ENCODE assay signal across 8 cellular contexts in the genomic region with DNA sequence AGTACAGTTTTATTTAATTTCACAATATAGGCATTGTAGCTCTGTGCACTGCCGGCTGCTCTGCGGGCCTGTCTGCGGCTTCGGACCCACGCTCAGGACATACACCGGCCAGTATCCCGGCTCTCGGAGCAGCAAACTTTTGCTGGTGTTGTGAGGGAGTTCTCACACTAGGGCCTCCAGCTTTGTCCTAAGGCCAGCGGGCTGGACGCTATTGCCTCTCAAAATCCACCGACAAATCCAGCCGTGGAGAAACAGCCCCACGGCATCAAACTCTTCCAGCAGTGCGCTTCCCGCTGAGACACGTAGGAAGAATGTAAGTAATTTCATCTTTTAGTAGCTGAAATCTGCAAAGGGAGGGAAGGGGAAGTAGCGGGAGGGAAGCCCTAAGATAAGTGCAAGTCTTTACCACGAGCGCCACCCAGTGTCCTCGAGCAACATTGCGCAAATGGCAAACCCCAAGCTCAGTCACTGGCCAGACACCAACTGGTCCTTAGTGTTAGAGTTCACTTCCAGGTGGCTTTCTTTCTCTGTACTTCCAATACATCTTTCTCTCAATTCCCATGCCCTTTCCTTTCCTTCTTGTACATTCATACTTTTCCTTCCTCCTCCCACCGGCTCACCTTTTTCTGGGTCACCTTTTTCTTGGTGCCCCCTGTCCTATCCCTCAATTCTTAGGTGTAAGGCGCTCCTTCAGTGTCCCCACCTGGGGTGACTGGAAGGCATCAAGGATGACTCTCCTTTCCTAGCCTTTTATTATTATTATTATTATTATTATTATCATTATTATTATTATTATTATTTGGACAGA. TPM values are rescaled to one million over a fixed set of nuclear protein-coding genes. Genes with fewer than 3 reads are reported as not detected.
DNase-seq lines count a peak whose midpoint lies in the region; ATAC-seq and TF ChIP-seq lines count a peak whose summit lies in the region.

No MANE protein-coding gene starts in this region.

- H3K4me1 ChIP-seq in DND-41 (ENCODE audit: insufficient read depth, low read length) = no peaks in the 10 kb centered on the region

- TF ChIP-seq EP300 in Ishikawa (IDR thresholded peaks at IDR 0.05; ENCODE audit: borderline replicate concordance) = no peak

- H3K9ac ChIP-seq in DND-41 (ENCODE audit: low read depth, low read length) = no peak overlapping the region

- H3K4me3 Mint-ChIP-seq in activated naive CD4-positive, alpha-beta T cell treated with anti-CD3 and anti-CD28 coated beads, Interleukin-2, amount 50 U/mL, for 24 hours = peak overlapping the region; percentile 84
- H3K4me3 Mint-ChIP-seq in glutamatergic neuron (ENCODE audit: unreplicated experiment) = no peak overlapping the region

- H3K9me3 Mint-ChIP-seq in activated naive CD4-positive, alpha-beta T cell treated with anti-CD3 and anti-CD28 coated beads, Interleukin-2, amount 50 U/mL, for 24 hours = no peaks in the 10 kb centered on the region
- H3K9me3 Mint-ChIP-seq in glutamatergic neuron (ENCODE audit: unreplicated experiment) = peaks cover 8% of the 10 kb centered on the region

- H3K27me3 Mint-ChIP-seq in activated naive CD4-positive, alpha-beta T cell treated with anti-CD3 and anti-CD28 coated beads, Interleukin-2, amount 50 U/mL, for 24 hours = peaks cover 60% of the 10 kb centered on the region
- H3K27me3 Mint-ChIP-seq in glutamatergic neuron (ENCODE audit: unreplicated experiment) = peaks cover 31% of the 10 kb centered on the region

- peak; percentile 87 for ATAC-seq in DND-41 (ENCODE audit: insufficient read depth, low read depth)
- ATAC-seq in GM21576 (IDR thresholded peaks at IDR 0.05; ENCODE audit: unreplicated experiment) = peak; percentile 79

- peak; percentile 95 for TF ChIP-seq CTCF in DND-41 (IDR thresholded peaks at IDR 0.05; ENCODE audit: borderline replicate concordance, extremely low read depth, low read length, poor library complexity, severe bottlenecking)
- TF ChIP-seq CTCF in glutamatergic neuron (IDR thresholded peaks at IDR 0.05; ENCODE audit: partially characterized antibody, unreplicated experiment) = peak; percentile 87

- H4K20me1 ChIP-seq in DND-41 (ENCODE audit: insufficient read depth, low read length) = no peaks in the 10 kb centered on the region

- no peak overlapping the region for H3K4me3 ChIP-seq in DND-41 (ENCODE audit: low read depth in 1 of 2, low read length in 2 of 2)

- no peaks in the 10 kb centered on the region for H3K79me2 ChIP-seq in DND-41 (ENCODE audit: insufficient read depth, low read length)

- in situ Hi-C loops in SK-MEL-5 (cut with HindIII; ENCODE audit: low pct_unique_long_range_greater_than_20kb, low sequenced_read_pairs) = no loop called here

- no peaks in the 10 kb centered on the region for H3K36me3 ChIP-seq in DND-41 (ENCODE audit: insufficient read depth, low read length)

- peaks cover 10% of the 10 kb centered on the region for H3K27me3 ChIP-seq in DND-41 (ENCODE audit: insufficient read depth, low read length, poor library complexity)

- no peak overlapping the region for H3K27ac ChIP-seq in DND-41 (ENCODE audit: low read length)

- no peak overlapping the region for H3K4me2 ChIP-seq in DND-41 (ENCODE audit: insufficient read depth, low read length)

- TF ChIP-seq RAD21 in Ishikawa (IDR thresholded peaks at IDR 0.05; ENCODE audit: low read depth) = peak; percentile 97

- peaks cover 41% of the 10 kb centered on the region for H3K4me1 Mint-ChIP-seq in activated naive CD4-positive, alpha-beta T cell treated with anti-CD3 and anti-CD28 coated beads, Interleukin-2, amount 50 U/mL, for 24 hours
- peaks cover 11% of the 10 kb centered on the region for H3K4me1 Mint-ChIP-seq in glutamatergic neuron (ENCODE audit: low read depth, unreplicated experiment)

- DNase-seq in DND-41 = peak; percentile 56
- peak; percentile 90 for DNase-seq in SK-MEL-5 (ENCODE audit: low read depth, low spot score)
- peak; percentile 83 for DNase-seq in glutamatergic neuron
- DNase-seq in pons (ENCODE audit: low spot score) = peak; percentile 92
- peak; percentile 79 for DNase-seq in ureter (ENCODE audit: low spot score)

- no peaks in the 10 kb centered on the region for H3K36me3 Mint-ChIP-seq in activated naive CD4-positive, alpha-beta T cell treated with anti-CD3 and anti-CD28 coated beads, Interleukin-2, amount 50 U/mL, for 24 hours
- H3K36me3 Mint-ChIP-seq in glutamatergic neuron (ENCODE audit: unreplicated experiment) = no peaks in the 10 kb centered on the region

- H3K27ac Mint-ChIP-seq in activated naive CD4-positive, alpha-beta T cell treated with anti-CD3 and anti-CD28 coated beads, Interleukin-2, amount 50 U/mL, for 24 hours = no peak overlapping the region
- no peak overlapping the region for H3K27ac Mint-ChIP-seq in glutamatergic neuron (ENCODE audit: unreplicated experiment)

- H3K9me3 ChIP-seq in DND-41 (ENCODE audit: insufficient read depth, low read length, severe bottlenecking) = no peaks in the 10 kb centered on the region

- H2AFZ ChIP-seq in DND-41 (ENCODE audit: low read depth, low read length) = no peak overlapping the region

TF ChIP-seq in Ishikawa, 13 proteins besides CTCF, POLR2A, EP300 and RAD21:
- TF ChIP-seq, protein P1, sequence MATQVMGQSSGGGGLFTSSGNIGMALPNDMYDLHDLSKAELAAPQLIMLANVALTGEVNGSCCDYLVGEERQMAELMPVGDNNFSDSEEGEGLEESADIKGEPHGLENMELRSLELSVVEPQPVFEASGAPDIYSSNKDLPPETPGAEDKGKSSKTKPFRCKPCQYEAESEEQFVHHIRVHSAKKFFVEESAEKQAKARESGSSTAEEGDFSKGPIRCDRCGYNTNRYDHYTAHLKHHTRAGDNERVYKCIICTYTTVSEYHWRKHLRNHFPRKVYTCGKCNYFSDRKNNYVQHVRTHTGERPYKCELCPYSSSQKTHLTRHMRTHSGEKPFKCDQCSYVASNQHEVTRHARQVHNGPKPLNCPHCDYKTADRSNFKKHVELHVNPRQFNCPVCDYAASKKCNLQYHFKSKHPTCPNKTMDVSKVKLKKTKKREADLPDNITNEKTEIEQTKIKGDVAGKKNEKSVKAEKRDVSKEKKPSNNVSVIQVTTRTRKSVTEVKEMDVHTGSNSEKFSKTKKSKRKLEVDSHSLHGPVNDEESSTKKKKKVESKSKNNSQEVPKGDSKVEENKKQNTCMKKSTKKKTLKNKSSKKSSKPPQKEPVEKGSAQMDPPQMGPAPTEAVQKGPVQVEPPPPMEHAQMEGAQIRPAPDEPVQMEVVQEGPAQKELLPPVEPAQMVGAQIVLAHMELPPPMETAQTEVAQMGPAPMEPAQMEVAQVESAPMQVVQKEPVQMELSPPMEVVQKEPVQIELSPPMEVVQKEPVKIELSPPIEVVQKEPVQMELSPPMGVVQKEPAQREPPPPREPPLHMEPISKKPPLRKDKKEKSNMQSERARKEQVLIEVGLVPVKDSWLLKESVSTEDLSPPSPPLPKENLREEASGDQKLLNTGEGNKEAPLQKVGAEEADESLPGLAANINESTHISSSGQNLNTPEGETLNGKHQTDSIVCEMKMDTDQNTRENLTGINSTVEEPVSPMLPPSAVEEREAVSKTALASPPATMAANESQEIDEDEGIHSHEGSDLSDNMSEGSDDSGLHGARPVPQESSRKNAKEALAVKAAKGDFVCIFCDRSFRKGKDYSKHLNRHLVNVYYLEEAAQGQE (IDR thresholded peaks at IDR 0.05; ENCODE audit: low read depth) = no peak
- peak; percentile 58; the same call in 1 of the 2 replicates for TF ChIP-seq CEBPB (IDR thresholded peaks at IDR 0.05)
TF ChIP-seq in Ishikawa: peak in this region for 1.

RNA-seq across cellular contexts. Expression of a gene that starts 3.0 kb away (rescaled TPM):
- total RNA-seq in SK-MEL-5 (2014; rRNA removed; shearing (Covaris generic)) = 0.87 and 1.5 TPM in 2 replicates
- polyA plus RNA-seq in SK-MEL-5 (2015; cell fraction: cytosol; rRNA removed) = 3.7 and 4.7 TPM in 2 replicates
- polyA plus RNA-seq in SK-MEL-5 (2015; cell fraction: nucleus; rRNA removed) = 1.5 and 1.6 TPM in 2 replicates
- total RNA-seq in glutamatergic neuron (ENCODE audit: unreplicated experiment) (not detected), ureter (not detected)

RNA-seq across cellular contexts. Expression of a gene that starts 22.3 kb away (rescaled TPM):
- 0.80 and 1.5 TPM in 2 replicates for total RNA-seq in SK-MEL-5 (2014; rRNA removed; shearing (Covaris generic))
- polyA plus RNA-seq in SK-MEL-5 (2015; cell fraction: cytosol; rRNA removed) = 3.8 and 5.9 TPM in 2 replicates
- 4.7 and 7.7 TPM in 2 replicates for polyA plus RNA-seq in SK-MEL-5 (2015; cell fraction: nucleus; rRNA removed)
- total RNA-seq in glutamatergic neuron (ENCODE audit: unreplicated experiment) (not detected), ureter (not detected)
